In genomic region chr4:48337726-48338125, GRCh38 we compare ENCODE assay signal across 19 cellular contexts. TPM values are rescaled to one million over a fixed set of nuclear protein-coding genes. Genes with fewer than 3 reads are reported as not detected.
DNase-seq lines count a peak whose midpoint lies in the region; TF ChIP-seq lines count a peak whose summit lies in the region.
"Had no signal": no experiment of that assay in that cellular context is flagged by ENCODE, and none has a peak within 500 bp of the region (broad histone marks: within the 10 kb centered on the region; RNA-seq: fewer than 3 reads in every experiment).

No MANE protein-coding gene starts in this region.

- H3K36me3 ChIP-seq in HAP-1 (replicated peaks): peaks cover 4% of the 10 kb centered on the region; the same call in 1 of the 2 replicates
- H3K36me3 ChIP-seq: uterus had no signal

- H3K4me3 ChIP-seq in HAP-1: no peak overlapping the region
- H3K4me3 ChIP-seq: lung, uterus had no signal

- intact Hi-C loops in activated naive CD4-positive, alpha-beta T cell treated with anti-CD3 and anti-CD28 coated beads for 36 hours (cut with micrococcal nuclease): no loop called here
- intact Hi-C loops in activated T-helper 1 cell treated with anti-CD3 and anti-CD28 coated beads, Interleukin-12 subunit alpha, Interleukin-12 subunit beta, Interleukin-2, Interleukin-4 antibody, amounts not matched to agents 30 ng/mL and 10 ng/mL and 1 ng/mL, durations not matched to agents 14 hours and 24 hours and 36 hours (cut with micrococcal nuclease): no loop called here

- H3K27me3 Mint-ChIP-seq in activated naive CD4-positive, alpha-beta T cell treated with anti-CD3 and anti-CD28 coated beads for 36 hours (ENCODE audit: low read depth): peaks cover 1% of the 10 kb centered on the region
- H3K27me3 Mint-ChIP-seq in type B pancreatic cell: no peaks in the 10 kb centered on the region
- H3K27me3 Mint-ChIP-seq in nephron progenitor cell (ENCODE audit: low read depth, poor library complexity): no peaks in the 10 kb centered on the region
- H3K27me3 Mint-ChIP-seq in activated T-helper 1 cell treated with anti-CD3 and anti-CD28 coated beads, Interleukin-12 subunit alpha, Interleukin-12 subunit beta, Interleukin-2, Interleukin-4 antibody, amounts not matched to agents 30 ng/mL and 10 ng/mL and 1 ng/mL, durations not matched to agents 14 hours and 24 hours and 36 hours (ENCODE audit: insufficient read depth): peaks cover 5% of the 10 kb centered on the region
- H3K27me3 Mint-ChIP-seq: naive thymus-derived CD4-positive, alpha-beta T cell had no signal

- H3K36me3 Mint-ChIP-seq in activated naive CD4-positive, alpha-beta T cell treated with anti-CD3 and anti-CD28 coated beads for 36 hours (ENCODE audit: low read depth): no peaks in the 10 kb centered on the region
- no peaks in the 10 kb centered on the region for H3K36me3 Mint-ChIP-seq in type B pancreatic cell
- no peaks in the 10 kb centered on the region for H3K36me3 Mint-ChIP-seq in nephron progenitor cell (ENCODE audit: low read depth)
- peaks cover 2% of the 10 kb centered on the region for H3K36me3 Mint-ChIP-seq in activated T-helper 1 cell treated with anti-CD3 and anti-CD28 coated beads, Interleukin-12 subunit alpha, Interleukin-12 subunit beta, Interleukin-2, Interleukin-4 antibody, amounts not matched to agents 30 ng/mL and 10 ng/mL and 1 ng/mL, durations not matched to agents 14 hours and 24 hours and 36 hours (ENCODE audit: low read depth)

- H3K4me1 Mint-ChIP-seq in activated naive CD4-positive, alpha-beta T cell treated with anti-CD3 and anti-CD28 coated beads for 36 hours (ENCODE audit: low read depth): peaks cover 32% of the 10 kb centered on the region
- peaks cover 23% of the 10 kb centered on the region for H3K4me1 Mint-ChIP-seq in type B pancreatic cell (ENCODE audit: unreplicated experiment)
- H3K4me1 Mint-ChIP-seq in nephron progenitor cell: peaks cover 68% of the 10 kb centered on the region
- H3K4me1 Mint-ChIP-seq in activated T-helper 1 cell treated with anti-CD3 and anti-CD28 coated beads, Interleukin-12 subunit alpha, Interleukin-12 subunit beta, Interleukin-2, Interleukin-4 antibody, amounts not matched to agents 30 ng/mL and 10 ng/mL and 1 ng/mL, durations not matched to agents 14 hours and 24 hours and 36 hours (ENCODE audit: low read depth): peaks cover 42% of the 10 kb centered on the region

- H3K4me1 ChIP-seq in HAP-1: peaks cover 19% of the 10 kb centered on the region
- H3K4me1 ChIP-seq: uterus had no signal

- no peak for TF ChIP-seq CTCF in type B pancreatic cell (conservative IDR thresholded peaks at IDR 0.05)
- TF ChIP-seq CTCF in nephron progenitor cell (IDR thresholded peaks at IDR 0.05): no peak

- H3K27ac Mint-ChIP-seq in activated naive CD4-positive, alpha-beta T cell treated with anti-CD3 and anti-CD28 coated beads for 36 hours: peak overlapping the region; percentile 21
- H3K27ac Mint-ChIP-seq in type B pancreatic cell (peak overlapping the region; percentile 87), nephron progenitor cell (no peak overlapping the region)
- no peak overlapping the region for H3K27ac Mint-ChIP-seq in activated T-helper 1 cell treated with anti-CD3 and anti-CD28 coated beads, Interleukin-12 subunit alpha, Interleukin-12 subunit beta, Interleukin-2, Interleukin-4 antibody, amounts not matched to agents 30 ng/mL and 10 ng/mL and 1 ng/mL, durations not matched to agents 14 hours and 24 hours and 36 hours

- no peaks in the 10 kb centered on the region for H3K9me3 ChIP-seq in HAP-1
- H3K9me3 ChIP-seq: uterus had no signal

- in situ Hi-C loops in HAP-1 (cut with MboI; ENCODE audit: low sequenced_read_pairs): no loop called here

- no peaks in the 10 kb centered on the region for H3K9me3 Mint-ChIP-seq in activated naive CD4-positive, alpha-beta T cell treated with anti-CD3 and anti-CD28 coated beads for 36 hours
- H3K9me3 Mint-ChIP-seq in type B pancreatic cell (no peaks in the 10 kb centered on the region), nephron progenitor cell (no peaks in the 10 kb centered on the region)
- no peaks in the 10 kb centered on the region for H3K9me3 Mint-ChIP-seq in activated T-helper 1 cell treated with anti-CD3 and anti-CD28 coated beads, Interleukin-12 subunit alpha, Interleukin-12 subunit beta, Interleukin-2, Interleukin-4 antibody, amounts not matched to agents 30 ng/mL and 10 ng/mL and 1 ng/mL, durations not matched to agents 14 hours and 24 hours and 36 hours
- H3K9me3 Mint-ChIP-seq: CD8-positive, alpha-beta memory T cell; naive thymus-derived CD4-positive, alpha-beta T cell had no signal

- H3K27me3 ChIP-seq in HAP-1 (ENCODE audit: low read depth): no peaks in the 10 kb centered on the region
- H3K27me3 ChIP-seq: uterus had no signal

- DNase-seq in activated naive CD4-positive, alpha-beta T cell treated with anti-CD3 and anti-CD28 coated beads for 36 hours: peak; percentile 11
- DNase-seq in activated naive CD4-positive, alpha-beta T cell treated with anti-CD3 and anti-CD28 coated beads, Interleukin-2, amount 50 U/mL, for 16 hours: no peak
- peak; percentile 18 for DNase-seq in RPMI8226
- DNase-seq in fibroblast of gingiva (ENCODE audit: low read depth): peak; percentile 30
- no peak for DNase-seq in type B pancreatic cell (ENCODE audit: extremely low spot score, unreplicated experiment)
- DNase-seq in nephron progenitor cell: no peak
- no peak for DNase-seq in activated T-helper 1 cell treated with anti-CD3 and anti-CD28 coated beads, Interleukin-12 subunit alpha, Interleukin-12 subunit beta, Interleukin-2, Interleukin-4 antibody, amounts not matched to agents 30 ng/mL and 10 ng/mL and 1 ng/mL, durations not matched to agents 14 hours and 24 hours and 36 hours (ENCODE audit: low spot score)
- DNase-seq in HAP-1 (ENCODE audit: low spot score in 2 of 2): no peak
- DNase-seq: activated CD4-positive, alpha-beta T cell treated with anti-CD3 and anti-CD28 coated beads for 48 hours; CD8-positive, alpha-beta memory T cell; DMS79 treated with DMSO at 0.1 percent for 48 hours; naive thymus-derived CD4-positive, alpha-beta T cell; NCI-H1694 treated with DMSO at 0.1 percent for 48 hours; posterior cingulate gyrus; stimulated activated CD4-positive, alpha-beta T cell treated with anti-CD3 and anti-CD28 coated beads, Interleukin-12 subunit alpha, Interleukin-12 subunit beta, amount 100 ng/mL, for 4 hours; stimulated activated naive CD4-positive, alpha-beta T cell; T1000; uterus had no signal

- no peak overlapping the region for H3K4me3 Mint-ChIP-seq in activated naive CD4-positive, alpha-beta T cell treated with anti-CD3 and anti-CD28 coated beads for 36 hours
- H3K4me3 Mint-ChIP-seq in type B pancreatic cell: peak overlapping the region; percentile 15
- no peak overlapping the region for H3K4me3 Mint-ChIP-seq in nephron progenitor cell
- no peak overlapping the region for H3K4me3 Mint-ChIP-seq in activated T-helper 1 cell treated with anti-CD3 and anti-CD28 coated beads, Interleukin-12 subunit alpha, Interleukin-12 subunit beta, Interleukin-2, Interleukin-4 antibody, amounts not matched to agents 30 ng/mL and 10 ng/mL and 1 ng/mL, durations not matched to agents 14 hours and 24 hours and 36 hours

- CTCF ChIA-PET in activated naive CD4-positive, alpha-beta T cell treated with anti-CD3 and anti-CD28 coated beads for 36 hours (lab: Charles Lee): no interaction called here

RNA-seq across cellular contexts. Expression of gene SLAIN2, which starts 3.6 kb away (rescaled TPM):
- 10 to 100 TPM; 39.7 to 42.6 TPM for total RNA-seq in activated naive CD4-positive, alpha-beta T cell treated with anti-CD3 and anti-CD28 coated beads for 36 hours
- 55.8 and 68.5 TPM in 2 replicates for total RNA-seq in type B pancreatic cell (ENCODE audit: low replicate concordance)
- 71.4 and 79.4 TPM in 2 replicates for total RNA-seq in activated T-helper 1 cell treated with anti-CD3 and anti-CD28 coated beads, Interleukin-12 subunit alpha, Interleukin-12 subunit beta, Interleukin-2, Interleukin-4 antibody, amounts not matched to agents 30 ng/mL and 10 ng/mL and 1 ng/mL, durations not matched to agents 14 hours and 24 hours and 36 hours

Comparison
In these comparisons a context has a peak if more than half of its experiments do, and no peak if none do; other contexts are left out.
1. DNase-seq: peak in activated naive CD4-positive, alpha-beta T cell treated with anti-CD3 and anti-CD28 coated beads for 36 hours (single experiment), RPMI8226 (single experiment) and fibroblast of gingiva (single experiment); none in activated naive CD4-positive, alpha-beta T cell treated with anti-CD3 and anti-CD28 coated beads, Interleukin-2, amount 50 U/mL, for 16 hours (single experiment), type B pancreatic cell (single experiment), nephron progenitor cell (single experiment), activated T-helper 1 cell treated with anti-CD3 and anti-CD28 coated beads, Interleukin-12 subunit alpha, Interleukin-12 subunit beta, Interleukin-2, Interleukin-4 antibody, amounts not matched to agents 30 ng/mL and 10 ng/mL and 1 ng/mL, durations not matched to agents 14 hours and 24 hours and 36 hours (single experiment) and HAP-1 (0 of 2).
2. H3K27ac Mint-ChIP-seq: peak in activated naive CD4-positive, alpha-beta T cell treated with anti-CD3 and anti-CD28 coated beads for 36 hours (single experiment) and type B pancreatic cell (single experiment); none in nephron progenitor cell (single experiment) and activated T-helper 1 cell treated with anti-CD3 and anti-CD28 coated beads, Interleukin-12 subunit alpha, Interleukin-12 subunit beta, Interleukin-2, Interleukin-4 antibody, amounts not matched to agents 30 ng/mL and 10 ng/mL and 1 ng/mL, durations not matched to agents 14 hours and 24 hours and 36 hours (single experiment).